ENCODE assay signal across 9 cellular contexts in the genomic region with DNA sequence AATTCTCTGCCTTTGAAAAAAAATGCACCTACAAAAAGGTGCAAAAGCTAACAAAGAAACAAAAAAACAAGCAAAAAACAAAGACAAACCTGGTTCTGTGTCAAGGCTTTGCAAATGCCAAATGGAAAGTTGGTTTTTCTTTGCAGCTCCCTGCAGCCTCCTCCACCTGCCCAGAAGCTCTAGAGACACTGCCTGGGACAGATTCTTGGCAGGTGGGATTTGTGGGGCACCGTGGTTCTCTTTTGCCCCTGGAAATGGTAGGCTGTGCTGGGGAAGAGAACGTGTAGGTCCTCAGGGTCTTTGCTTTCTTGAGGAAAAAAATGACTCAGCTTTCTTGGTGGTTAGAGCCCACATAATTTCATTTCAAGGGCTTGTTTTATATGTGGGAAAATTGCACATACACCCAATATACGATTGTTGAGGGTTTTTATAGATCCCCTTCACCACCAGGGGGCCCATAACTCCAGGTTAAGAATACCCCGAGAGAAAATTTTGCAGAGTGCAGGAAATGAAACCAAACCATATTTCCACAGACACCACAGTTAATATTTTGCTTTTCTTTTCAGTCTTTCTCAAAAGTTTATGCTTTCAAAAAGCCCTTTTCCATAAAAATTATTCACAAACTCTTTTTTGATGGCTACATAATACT. TPM values are rescaled to one million over a fixed set of nuclear protein-coding genes. Genes with fewer than 3 reads are reported as not detected.
A peak's percentile ranks its signal among the peaks of the same experiment; 100 is the strongest.
DNase-seq lines count a peak whose midpoint lies in the region; ATAC-seq and TF ChIP-seq lines count a peak whose summit lies in the region.
"Had no signal": no experiment of that assay in that cellular context is flagged by ENCODE, and none has a peak within 500 bp of the region (broad histone marks: within the 10 kb centered on the region; RNA-seq: fewer than 3 reads in every experiment).

No MANE protein-coding gene starts in this region.

- WGBS in endodermal cell (ENCODE audit: insufficient coverage in 1 of 2, insufficient read length in 1 of 2), 2 experiments: 83 to 90% methylated on average over 2 to 4 of the region's 4 CpGs

- ATAC-seq in GM21447 (IDR thresholded peaks at IDR 0.05; ENCODE audit: unreplicated experiment) (peak; percentile 74), WTC11 (0 out of 2 replicates have a peak, but pooled peaks have one; percentile 17), upper lobe of right lung (peak; percentile 83)

- H3K4me3 ChIP-seq in endodermal cell (ENCODE audit: low read length) (no peak overlapping the region), upper lobe of right lung (no peak overlapping the region)

- H3K27ac ChIP-seq in endodermal cell (ENCODE audit: low read depth, low read length) (no peak overlapping the region), upper lobe of right lung (no peak overlapping the region)

- POLR2A ChIA-PET in WTC11 (lab: Charles Lee): no interaction called here

- CTCF ChIA-PET in WTC11 (lab: Charles Lee): interaction anchor here (0.5 to 1.0 kb wide), 3 partner anchors 397 to 1225 kb away, joined by 3 to 4 read pairs (median 3); no protein-coding TSS in a partner anchor

- H3K4me3 Mint-ChIP-seq in WTC11 (no peak overlapping the region), endodermal cell (no peak overlapping the region), nephron (no peak overlapping the region)
- H3K4me3 Mint-ChIP-seq: activated naive CD4-positive, alpha-beta T cell treated with anti-CD3 and anti-CD28 coated beads, Interleukin-2, amount 50 U/mL, for 24 hours had no signal

- H3K36me3 Mint-ChIP-seq in WTC11 (no peaks in the 10 kb centered on the region), endodermal cell (ENCODE audit: low read depth) (no peaks in the 10 kb centered on the region), nephron (ENCODE audit: low read depth) (peaks cover 3% of the 10 kb centered on the region)
- H3K36me3 Mint-ChIP-seq: activated naive CD4-positive, alpha-beta T cell treated with anti-CD3 and anti-CD28 coated beads, Interleukin-2, amount 50 U/mL, for 24 hours had no signal

- H3K9me3 ChIP-seq in endodermal cell (ENCODE audit: control insufficient read depth, low read length) (no peaks in the 10 kb centered on the region), upper lobe of right lung (no peaks in the 10 kb centered on the region)

- H3K27me3 Mint-ChIP-seq in WTC11 (ENCODE audit: low read depth) (peaks cover 3% of the 10 kb centered on the region; the same call in 1 of the 2 replicates), endodermal cell (ENCODE audit: insufficient read depth) (peaks cover 4% of the 10 kb centered on the region), nephron (ENCODE audit: low read depth) (no peaks in the 10 kb centered on the region)

- H3K4me1 Mint-ChIP-seq in WTC11: peaks cover 11% of the 10 kb centered on the region
- no peaks in the 10 kb centered on the region for H3K4me1 Mint-ChIP-seq in endodermal cell
- peaks cover 6% of the 10 kb centered on the region for H3K4me1 Mint-ChIP-seq in nephron

- no peak overlapping the region for H3K9ac ChIP-seq in endodermal cell (ENCODE audit: extremely low read depth, low read length, poor library complexity, severe bottlenecking)

- H3K27ac Mint-ChIP-seq in WTC11 (no peak overlapping the region), endodermal cell (no peak overlapping the region), nephron (peak overlapping the region in 2 of 3 experiments; percentile 28 to 75)
- H3K27ac Mint-ChIP-seq: activated naive CD4-positive, alpha-beta T cell treated with anti-CD3 and anti-CD28 coated beads, Interleukin-2, amount 50 U/mL, for 24 hours had no signal

- intact Hi-C loops in upper lobe of right lung (cut with DNase I): loop anchor here (5.0 kb wide), 1 partner anchor 394 kb away; no protein-coding TSS in a partner anchor

- H3K4me1 ChIP-seq in endodermal cell (ENCODE audit: control insufficient read depth, insufficient read depth, low read length) (no peaks in the 10 kb centered on the region), upper lobe of right lung (no peaks in the 10 kb centered on the region)

- TF ChIP-seq CTCF in WTC11 (IDR thresholded peaks at IDR 0.05) (peak; percentile 31; the same call in 1 of the 2 replicates), endodermal cell (conservative IDR thresholded peaks at IDR 0.05) (peak; percentile 80), nephron (IDR thresholded peaks at IDR 0.05; ENCODE audit: unreplicated experiment in 3 of 3) (peak; percentile 52 to 65 (median 52)), upper lobe of right lung (IDR thresholded peaks at IDR 0.05) (peak; percentile 68)

- H3K27me3 ChIP-seq in endodermal cell (ENCODE audit: control insufficient read depth, insufficient read depth, low read length, poor library complexity, severe bottlenecking): no peaks in the 10 kb centered on the region
- H3K27me3 ChIP-seq in upper lobe of right lung: no peaks in the 10 kb centered on the region

- H3K9me3 Mint-ChIP-seq in WTC11 (0 out of 2 replicates have a peak, but pooled peaks cover 4% of the 10 kb centered on the region), endodermal cell (no peaks in the 10 kb centered on the region), nephron (peaks cover 10% of the 10 kb centered on the region)
- H3K9me3 Mint-ChIP-seq: activated naive CD4-positive, alpha-beta T cell treated with anti-CD3 and anti-CD28 coated beads, Interleukin-2, amount 50 U/mL, for 24 hours had no signal

- DNase-seq in GM04504 (ENCODE audit: low read depth) (peak; percentile 48), Kasumi-1 (lab: John Stamatoyannopoulos, UW) (peak; percentile 54 to 62), WTC11 (ENCODE audit: low spot score) (no peak), endodermal cell (no peak), upper lobe of right lung (no peak), NCI-H1694 treated with DMSO at 0.1 percent for 48 hours (lab: John Stamatoyannopoulos, UW) (no peak)

- no peaks in the 10 kb centered on the region for H3K36me3 ChIP-seq in endodermal cell (ENCODE audit: control insufficient read depth, insufficient read depth, low read length)
- H3K36me3 ChIP-seq in upper lobe of right lung: no peaks in the 10 kb centered on the region

TF ChIP-seq in WTC11, 78 proteins besides CTCF, POLR2A, EP300 and RAD21 (continues in another document):
- TF ChIP-seq, protein P1, sequence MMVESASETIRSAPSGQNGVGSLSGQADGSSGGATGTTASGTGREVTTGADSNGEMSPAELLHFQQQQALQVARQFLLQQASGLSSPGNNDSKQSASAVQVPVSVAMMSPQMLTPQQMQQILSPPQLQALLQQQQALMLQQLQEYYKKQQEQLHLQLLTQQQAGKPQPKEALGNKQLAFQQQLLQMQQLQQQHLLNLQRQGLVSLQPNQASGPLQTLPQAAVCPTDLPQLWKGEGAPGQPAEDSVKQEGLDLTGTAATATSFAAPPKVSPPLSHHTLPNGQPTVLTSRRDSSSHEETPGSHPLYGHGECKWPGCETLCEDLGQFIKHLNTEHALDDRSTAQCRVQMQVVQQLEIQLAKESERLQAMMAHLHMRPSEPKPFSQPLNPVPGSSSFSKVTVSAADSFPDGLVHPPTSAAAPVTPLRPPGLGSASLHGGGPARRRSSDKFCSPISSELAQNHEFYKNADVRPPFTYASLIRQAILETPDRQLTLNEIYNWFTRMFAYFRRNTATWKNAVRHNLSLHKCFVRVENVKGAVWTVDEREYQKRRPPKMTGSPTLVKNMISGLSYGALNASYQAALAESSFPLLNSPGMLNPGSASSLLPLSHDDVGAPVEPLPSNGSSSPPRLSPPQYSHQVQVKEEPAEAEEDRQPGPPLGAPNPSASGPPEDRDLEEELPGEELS (CRISPR knock-in tag; IDR thresholded peaks at IDR 0.05): no peak
- TF ChIP-seq ETV6 (CRISPR knock-in tag; IDR thresholded peaks at IDR 0.05) (no peak), FOXP1 (CRISPR knock-in tag; IDR thresholded peaks at IDR 0.05; ENCODE audit: borderline replicate concordance) (no peak), GRHL2 (CRISPR knock-in tag; IDR thresholded peaks at IDR 0.05; ENCODE audit: insufficient replicate concordance, severe bottlenecking) (no peak), SMAD4 (CRISPR knock-in tag; IDR thresholded peaks at IDR 0.05) (no peak), ZNF671 (CRISPR knock-in tag; IDR thresholded peaks at IDR 0.05) (no peak), CREB1 (CRISPR knock-in tag; IDR thresholded peaks at IDR 0.05) (no peak), NFYB (CRISPR knock-in tag; conservative IDR thresholded peaks at IDR 0.05; ENCODE audit: low read depth) (no peak), TP53 (CRISPR knock-in tag; IDR thresholded peaks at IDR 0.05) (no peak)
- TF ChIP-seq, protein P2, sequence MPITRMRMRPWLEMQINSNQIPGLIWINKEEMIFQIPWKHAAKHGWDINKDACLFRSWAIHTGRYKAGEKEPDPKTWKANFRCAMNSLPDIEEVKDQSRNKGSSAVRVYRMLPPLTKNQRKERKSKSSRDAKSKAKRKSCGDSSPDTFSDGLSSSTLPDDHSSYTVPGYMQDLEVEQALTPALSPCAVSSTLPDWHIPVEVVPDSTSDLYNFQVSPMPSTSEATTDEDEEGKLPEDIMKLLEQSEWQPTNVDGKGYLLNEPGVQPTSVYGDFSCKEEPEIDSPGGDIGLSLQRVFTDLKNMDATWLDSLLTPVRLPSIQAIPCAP (CRISPR knock-in tag; IDR thresholded peaks at IDR 0.05): no peak
- TF ChIP-seq, protein P3, sequence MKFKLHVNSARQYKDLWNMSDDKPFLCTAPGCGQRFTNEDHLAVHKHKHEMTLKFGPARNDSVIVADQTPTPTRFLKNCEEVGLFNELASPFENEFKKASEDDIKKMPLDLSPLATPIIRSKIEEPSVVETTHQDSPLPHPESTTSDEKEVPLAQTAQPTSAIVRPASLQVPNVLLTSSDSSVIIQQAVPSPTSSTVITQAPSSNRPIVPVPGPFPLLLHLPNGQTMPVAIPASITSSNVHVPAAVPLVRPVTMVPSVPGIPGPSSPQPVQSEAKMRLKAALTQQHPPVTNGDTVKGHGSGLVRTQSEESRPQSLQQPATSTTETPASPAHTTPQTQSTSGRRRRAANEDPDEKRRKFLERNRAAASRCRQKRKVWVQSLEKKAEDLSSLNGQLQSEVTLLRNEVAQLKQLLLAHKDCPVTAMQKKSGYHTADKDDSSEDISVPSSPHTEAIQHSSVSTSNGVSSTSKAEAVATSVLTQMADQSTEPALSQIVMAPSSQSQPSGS (CRISPR knock-in tag; IDR thresholded peaks at IDR 0.05; ENCODE audit: borderline replicate concordance, low read depth): no peak

RNA-seq across cellular contexts. Expression of a gene that starts 58.7 kb away (rescaled TPM):
- total RNA-seq in WTC11 (2021): 1.9 to 2.3 TPM (median 2.2 TPM) in 3 replicates
- not detected for total RNA-seq in endodermal cell
- polyA plus RNA-seq in endodermal cell (2013, experiment 1 of 2): not detected
- not detected for polyA plus RNA-seq in endodermal cell (2013, experiment 2 of 2)
- not detected for total RNA-seq in upper lobe of right lung

Comparison
In these comparisons a context has a peak if more than half of its experiments do, and no peak if none do; other contexts are left out.
1. DNase-seq: peak in GM04504 (single experiment) and Kasumi-1 (2 of 2); none in WTC11 (single experiment), endodermal cell (single experiment), upper lobe of right lung (single experiment) and NCI-H1694 treated with DMSO at 0.1 percent for 48 hours (single experiment).
2. ATAC-seq: peak in every context shown above with its lines; median percentile 83 in upper lobe of right lung; 74 in GM21447; 17 in WTC11.
3. H3K27ac Mint-ChIP-seq: peak in nephron (2 of 3); none in WTC11 (single experiment) and endodermal cell (single experiment).
4. Peak in every context shown above with its lines, with median percentiles within 50 percentile points of each other: CTCF ChIP-seq.